28 cellular contexts compared by ENCODE assay signal in the genomic region with DNA sequence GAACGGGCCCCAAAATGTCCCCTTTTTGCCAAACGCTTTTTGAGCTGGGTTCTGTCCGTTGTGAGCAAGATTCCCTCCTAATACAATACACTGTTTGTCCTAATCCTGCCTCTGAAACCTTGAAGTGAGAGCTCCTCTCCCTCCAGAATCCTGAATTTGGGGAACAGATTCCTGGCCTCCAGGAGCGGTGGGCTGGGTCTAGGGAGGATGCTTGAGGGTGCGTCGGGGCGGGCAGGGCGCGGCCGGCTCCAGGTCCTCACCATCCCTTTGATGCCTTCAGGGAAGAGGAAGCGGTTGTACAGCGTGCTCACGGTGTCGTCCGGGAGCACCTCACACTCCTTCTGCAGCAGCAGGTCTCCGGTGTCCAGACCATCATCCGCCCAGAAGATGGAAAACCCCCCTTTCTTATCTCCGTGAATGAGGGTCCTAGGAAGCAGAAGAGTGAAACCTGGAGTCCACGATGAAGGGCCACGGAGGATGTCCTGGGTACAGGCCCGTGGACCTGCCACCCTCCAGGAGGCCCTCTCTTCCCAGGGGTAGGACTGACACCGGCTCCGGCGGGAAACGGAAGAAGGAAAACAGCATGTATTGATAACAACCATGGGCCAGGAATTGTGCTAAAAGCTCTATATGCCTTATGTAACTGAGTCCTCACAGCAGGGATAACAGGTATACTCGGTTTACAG. TPM values are rescaled to one million over a fixed set of nuclear protein-coding genes. Genes with fewer than 3 reads are reported as not detected.
"Had no signal": no experiment of that assay in that cellular context is flagged by ENCODE, and none has a peak within 500 bp of the region (broad histone marks: within the 10 kb centered on the region; RNA-seq: fewer than 3 reads in every experiment).

No MANE protein-coding gene starts in this region.

- ATAC-seq: activated CD4-positive, alpha-beta T cell treated with anti-CD3 and anti-CD28 coated beads for 36 hours; activated naive CD8-positive, alpha-beta T cell treated with anti-CD3 and anti-CD28 coated beads, Interleukin-2, amount 50 U/mL, for 24 hours; activated T-cell treated with anti-CD3 and anti-CD28 coated beads, Interleukin-2, amount 50 U/mL, for 4 hours; foreskin keratinocyte; lower lobe of right lung; mucosa of descending colon; natural killer cell treated with Interleukin-12 subunit alpha and Interleukin-12 subunit beta and Interleukin-15 and Interleukin-18, amount 100 ng/mL, for 72 hours; sciatic nerve; stimulated activated memory B cell treated with anti-CD40 and anti-IgM and Interleukin-4, amounts not matched to agents 10 μg/mL and 1 μg/mL and 100 μg/mL, for 72 hours; stimulated activated naive CD8-positive, alpha-beta T cell treated with anti-CD3 and anti-CD28 coated beads, Interleukin-15, amount 100 ng/mL, for 72 hours had no signal

- H3K9me3 Mint-ChIP-seq: activated B cell treated with CpG ODN at 0.5 μM for 24 hours; activated naive CD4-positive, alpha-beta T cell treated with anti-CD3 and anti-CD28 coated beads, Interleukin-2, amount 50 U/mL, for 24 hours; activated naive CD8-positive, alpha-beta T cell treated with anti-CD3 and anti-CD28 coated beads, Interleukin-2, amount 50 U/mL, for 24 hours; activated T-cell treated with anti-CD3 and anti-CD28 coated beads, Interleukin-2, amount 50 U/mL, for 4 hours; activated T-helper 17 cell treated with anti-CD3 and anti-CD28 coated beads, Interleukin-2, amount 50 U/mL, for 72 hours; natural killer cell treated with Interleukin-12 subunit alpha and Interleukin-12 subunit beta and Interleukin-15 and Interleukin-18, amount 100 ng/mL, for 72 hours; stimulated activated memory B cell treated with anti-CD40 and anti-IgM and Interleukin-4, amounts not matched to agents 10 μg/mL and 1 μg/mL and 100 μg/mL, for 72 hours; T-helper 1 cell treated with Interleukin-12 subunit alpha and Interleukin-12 subunit beta and Interleukin-4 antibody, amounts not matched to agents 30 μg/mL and 1 μg/mL, for 36 hours had no signal

- H3K36me3 Mint-ChIP-seq: activated naive CD4-positive, alpha-beta T cell treated with anti-CD3 and anti-CD28 coated beads, Interleukin-2, amount 50 U/mL, for 24 hours; natural killer cell treated with Interleukin-12 subunit alpha and Interleukin-12 subunit beta and Interleukin-15 and Interleukin-18, amount 100 ng/mL, for 72 hours; stimulated activated memory B cell treated with anti-CD40 and anti-IgM and Interleukin-4, amounts not matched to agents 10 μg/mL and 1 μg/mL and 100 μg/mL, for 72 hours had no signal

- H3K27me3 ChIP-seq: heart left ventricle, ovary, tibial artery had no signal

- H3K4me3 ChIP-seq: heart left ventricle, lower lobe of right lung, mucosa of descending colon, ovary, prostate gland, skin epidermis, tibial artery had no signal

- FAIRE-seq: endothelial cell of umbilical vein had no signal

- H3K27ac ChIP-seq: foreskin keratinocyte, heart left ventricle, lower lobe of right lung, ovary, prostate gland, skin epidermis, tibial artery had no signal

- DNase-seq: activated B cell treated with CpG ODN at 0.5 μM for 24 hours; activated CD4-positive, alpha-beta T cell treated with anti-CD3 and anti-CD28 coated beads, Interleukin-2, amount 50 U/mL, for 4 hours; activated naive CD8-positive, alpha-beta T cell treated with anti-CD3 and anti-CD28 coated beads, Interleukin-2, amount 50 U/mL, for 24 hours; activated T-cell treated with anti-CD3 and anti-CD28 coated beads, Interleukin-2, amount 50 U/mL, for 4 hours; central memory CD4-positive, alpha-beta T cell; foreskin keratinocyte; heart left ventricle; hypothalamus; mesenchymal stem cell; ovary; stimulated activated CD4-positive, alpha-beta T cell treated with anti-CD3 and anti-CD28 coated beads, Interleukin-4, amount 100 ng/mL, for 4 hours; stimulated activated CD8-positive, alpha-beta memory T cell treated with anti-CD3 and anti-CD28 coated beads, Interleukin-4, amount 100 ng/mL, for 48 hours; stimulated activated naive CD8-positive, alpha-beta T cell treated with anti-CD3 and anti-CD28 coated beads, Interleukin-15, amount 100 ng/mL, for 72 hours; SW 1271; tibial artery had no signal

- H3K9me3 ChIP-seq: heart left ventricle, lower lobe of right lung, mucosa of descending colon, ovary, prostate gland, tibial artery had no signal

- H3K27ac Mint-ChIP-seq: activated B cell treated with CpG ODN at 0.5 μM for 24 hours; activated CD4-positive, alpha-beta T cell treated with anti-CD3 and anti-CD28 coated beads for 36 hours; activated naive CD4-positive, alpha-beta T cell treated with anti-CD3 and anti-CD28 coated beads, Interleukin-2, amount 50 U/mL, for 24 hours; activated naive CD8-positive, alpha-beta T cell treated with anti-CD3 and anti-CD28 coated beads, Interleukin-2, amount 50 U/mL, for 24 hours; activated T-helper 17 cell treated with anti-CD3 and anti-CD28 coated beads, Interleukin-2, amount 50 U/mL, for 72 hours; natural killer cell treated with Interleukin-12 subunit alpha and Interleukin-12 subunit beta and Interleukin-15 and Interleukin-18, amount 100 ng/mL, for 72 hours; stimulated activated memory B cell treated with anti-CD40 and anti-IgM and Interleukin-4, amounts not matched to agents 10 μg/mL and 1 μg/mL and 100 μg/mL, for 72 hours; stimulated activated naive CD8-positive, alpha-beta T cell treated with anti-CD3 and anti-CD28 coated beads, Interleukin-15, amount 100 ng/mL, for 72 hours; T-helper 1 cell treated with Interleukin-12 subunit alpha and Interleukin-12 subunit beta and Interleukin-4 antibody, amounts not matched to agents 30 μg/mL and 1 μg/mL, for 36 hours had no signal

- H3K27me3 Mint-ChIP-seq: activated B cell treated with CpG ODN at 0.5 μM for 24 hours; activated naive CD8-positive, alpha-beta T cell treated with anti-CD3 and anti-CD28 coated beads, Interleukin-2, amount 50 U/mL, for 24 hours had no signal

- H3K36me3 ChIP-seq: lower lobe of right lung, ovary, prostate gland had no signal

- H3K4me1 ChIP-seq: foreskin keratinocyte, heart left ventricle, lower lobe of right lung, prostate gland, tibial artery had no signal

- H3K4me1 Mint-ChIP-seq: activated B cell treated with CpG ODN at 0.5 μM for 24 hours; activated CD4-positive, alpha-beta T cell treated with anti-CD3 and anti-CD28 coated beads for 36 hours; activated naive CD4-positive, alpha-beta T cell treated with anti-CD3 and anti-CD28 coated beads, Interleukin-2, amount 50 U/mL, for 24 hours; activated naive CD8-positive, alpha-beta T cell treated with anti-CD3 and anti-CD28 coated beads, Interleukin-2, amount 50 U/mL, for 24 hours; activated T-helper 17 cell treated with anti-CD3 and anti-CD28 coated beads, Interleukin-2, amount 50 U/mL, for 72 hours; stimulated activated memory B cell treated with anti-CD40 and anti-IgM and Interleukin-4, amounts not matched to agents 10 μg/mL and 1 μg/mL and 100 μg/mL, for 72 hours; stimulated activated naive CD8-positive, alpha-beta T cell treated with anti-CD3 and anti-CD28 coated beads, Interleukin-15, amount 100 ng/mL, for 72 hours had no signal

- H3K4me3 Mint-ChIP-seq: activated B cell treated with CpG ODN at 0.5 μM for 24 hours; activated CD4-positive, alpha-beta T cell treated with anti-CD3 and anti-CD28 coated beads for 36 hours; activated naive CD4-positive, alpha-beta T cell treated with anti-CD3 and anti-CD28 coated beads, Interleukin-2, amount 50 U/mL, for 24 hours; activated naive CD8-positive, alpha-beta T cell treated with anti-CD3 and anti-CD28 coated beads, Interleukin-2, amount 50 U/mL, for 24 hours; activated T-cell treated with anti-CD3 and anti-CD28 coated beads, Interleukin-2, amount 50 U/mL, for 4 hours; activated T-helper 17 cell treated with anti-CD3 and anti-CD28 coated beads, Interleukin-2, amount 50 U/mL, for 72 hours; natural killer cell treated with Interleukin-12 subunit alpha and Interleukin-12 subunit beta and Interleukin-15 and Interleukin-18, amount 100 ng/mL, for 72 hours; stimulated activated memory B cell treated with anti-CD40 and anti-IgM and Interleukin-4, amounts not matched to agents 10 μg/mL and 1 μg/mL and 100 μg/mL, for 72 hours; stimulated activated naive CD8-positive, alpha-beta T cell treated with anti-CD3 and anti-CD28 coated beads, Interleukin-15, amount 100 ng/mL, for 72 hours; T-helper 1 cell treated with Interleukin-12 subunit alpha and Interleukin-12 subunit beta and Interleukin-4 antibody, amounts not matched to agents 30 μg/mL and 1 μg/mL, for 36 hours had no signal

RNA-seq across cellular contexts. Expression of a gene that starts 23.2 kb away (rescaled TPM):
- total RNA-seq: activated B cell treated with CpG ODN at 0.5 μM for 24 hours; endothelial cell of umbilical vein; myocyte; natural killer cell treated with Interleukin-12 subunit alpha and Interleukin-12 subunit beta and Interleukin-15 and Interleukin-18, amount 100 ng/mL, for 72 hours had no signal
- polyA plus RNA-seq: endothelial cell of umbilical vein had no signal
